In the genomic region with DNA sequence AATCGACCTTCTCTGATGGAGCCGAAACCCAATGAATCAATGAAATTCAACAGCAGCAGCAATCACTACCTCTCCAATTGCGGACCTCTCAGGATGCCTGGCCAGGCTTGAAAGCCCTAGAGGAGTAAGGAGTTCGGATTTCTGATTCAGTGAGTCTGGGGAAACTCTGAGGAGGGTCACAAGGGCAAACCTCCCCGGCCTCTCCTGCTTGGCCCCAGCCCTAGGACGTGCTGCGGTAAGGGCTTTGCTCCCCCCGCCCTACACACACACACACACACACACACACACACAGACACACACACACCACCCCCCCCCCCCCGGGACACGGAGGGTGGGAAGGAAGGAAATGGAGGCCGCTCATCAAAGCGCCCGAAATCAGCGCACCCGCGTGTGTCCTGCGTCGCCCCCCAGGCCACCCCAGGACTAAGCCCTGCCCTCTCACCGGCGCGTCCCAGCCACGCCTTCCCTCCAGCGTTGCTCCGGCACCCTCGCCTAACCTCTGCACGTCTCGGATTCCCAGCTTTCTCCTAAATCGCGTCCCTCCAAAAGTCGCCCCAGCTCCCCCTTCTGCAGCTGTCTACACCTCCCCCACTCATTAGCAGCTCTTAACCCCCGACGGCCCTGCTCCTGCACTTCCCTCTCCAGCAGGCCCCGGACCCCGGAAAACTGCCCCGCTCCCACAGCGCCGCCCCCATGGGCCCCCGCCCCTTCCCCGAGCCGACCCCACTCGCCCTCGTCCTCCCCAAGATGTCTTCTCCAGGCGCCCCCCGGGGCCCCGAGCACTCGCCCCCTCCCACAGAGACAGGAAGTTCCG, we compare ENCODE assay signal across 8 cellular contexts. TPM values are rescaled to one million over a fixed set of nuclear protein-coding genes. Genes with fewer than 3 reads are reported as not detected.
DNase-seq lines count a peak whose midpoint lies in the region; ATAC-seq and TF ChIP-seq lines count a peak whose summit lies in the region.

No MANE protein-coding gene starts in this region.

- CTCF ChIA-PET in activated naive CD4-positive, alpha-beta T cell treated with anti-CD3 and anti-CD28 coated beads for 36 hours (lab: Charles Lee): interaction anchor here (0.6 to 1.9 kb wide), 3 partner anchors 139 to 236 kb away, joined by 3 to 6 read pairs (median 3); no protein-coding TSS in a partner anchor

- H3K27ac Mint-ChIP-seq in CD14-positive monocyte: peak overlapping the region; percentile 83 to 96 (median 89)
- H3K27ac Mint-ChIP-seq in activated naive CD4-positive, alpha-beta T cell treated with anti-CD3 and anti-CD28 coated beads for 36 hours: peak overlapping the region; percentile 57

- H3K27me3 Mint-ChIP-seq in CD14-positive monocyte (ENCODE audit: low read depth in 3 of 3): peaks cover 0 to 9% (median 1%) of the 10 kb centered on the region in 3 donors
- no peaks in the 10 kb centered on the region for H3K27me3 Mint-ChIP-seq in activated naive CD4-positive, alpha-beta T cell treated with anti-CD3 and anti-CD28 coated beads for 36 hours (ENCODE audit: low read depth)

- H3K9ac ChIP-seq in NT2/D1 (ENCODE audit: insufficient read length, low read depth): peak overlapping the region; percentile 82

- intact Hi-C loops in CD14-positive monocyte (cut with micrococcal nuclease) (loop anchor here in 1 of 2 donors (5.0 to 10.0 kb wide), 2 partner anchors 37 to 141 kb away; a partner anchor contains a TSS), cardiac septum (cut with DNase I) (no loop called here)
- intact Hi-C loops in activated naive CD4-positive, alpha-beta T cell treated with anti-CD3 and anti-CD28 coated beads for 36 hours (cut with micrococcal nuclease): loop anchor here (2.0 kb wide), 2 partner anchors 75 to 157 kb away; a partner anchor contains a TSS

- peaks cover 8% of the 10 kb centered on the region for H3K4me1 ChIP-seq in NT2/D1 (ENCODE audit: insufficient read depth, insufficient read length)

- no peak for DNase-seq in CD14-positive monocyte (ENCODE audit: low spot score)
- peak; percentile 36 for DNase-seq in NT2/D1 (ENCODE audit: low read depth, low spot score)
- peak; percentile 34 for DNase-seq in activated naive CD4-positive, alpha-beta T cell treated with anti-CD3 and anti-CD28 coated beads for 36 hours
- peak; percentile 83 for DNase-seq in cardiac septum (ENCODE audit: low spot score)
- no peak for DNase-seq in retinal pigment epithelial cell (ENCODE audit: low read depth)
- no peak for DNase-seq in inferior parietal cortex (ENCODE audit: extremely low spot score)

- H3K4me3 ChIP-seq in NT2/D1 (ENCODE audit: insufficient read length, low read depth): peak overlapping the region; percentile 80
- H3K4me3 ChIP-seq in retinal pigment epithelial cell (ENCODE audit: low read length): peak overlapping the region; percentile 91

- no peak for TF ChIP-seq CTCF in CD14-positive monocyte (IDR thresholded peaks at IDR 0.05)
- no peak for TF ChIP-seq CTCF in retinal pigment epithelial cell (conservative IDR thresholded peaks at IDR 0.05; ENCODE audit: low read depth, low read length)

- ATAC-seq in GM21515 (IDR thresholded peaks at IDR 0.05; ENCODE audit: unreplicated experiment): peak; percentile 9
- no peak for ATAC-seq in GM19455 (IDR thresholded peaks at IDR 0.05; ENCODE audit: unreplicated experiment)

- peaks cover 7% of the 10 kb centered on the region; the same call in 1 of the 2 replicates for H3K9me3 ChIP-seq in NT2/D1 (ENCODE audit: insufficient read depth, low read length)

- H3K36me3 ChIP-seq in NT2/D1 (ENCODE audit: insufficient read depth, insufficient read length, low read length): no peaks in the 10 kb centered on the region

- peaks cover 4% of the 10 kb centered on the region in 2 donors for H3K36me3 Mint-ChIP-seq in CD14-positive monocyte
- no peaks in the 10 kb centered on the region for H3K36me3 Mint-ChIP-seq in activated naive CD4-positive, alpha-beta T cell treated with anti-CD3 and anti-CD28 coated beads for 36 hours (ENCODE audit: low read depth)

- peak overlapping the region; percentile 98 to 99 for H3K4me3 Mint-ChIP-seq in CD14-positive monocyte
- peak overlapping the region; percentile 94 for H3K4me3 Mint-ChIP-seq in activated naive CD4-positive, alpha-beta T cell treated with anti-CD3 and anti-CD28 coated beads for 36 hours

- peaks cover 33% of the 10 kb centered on the region for H3K4me1 Mint-ChIP-seq in CD14-positive monocyte
- peaks cover 21% of the 10 kb centered on the region for H3K4me1 Mint-ChIP-seq in activated naive CD4-positive, alpha-beta T cell treated with anti-CD3 and anti-CD28 coated beads for 36 hours (ENCODE audit: low read depth)

- H3K9me3 Mint-ChIP-seq in CD14-positive monocyte: no peaks in the 10 kb centered on the region
- H3K9me3 Mint-ChIP-seq in activated naive CD4-positive, alpha-beta T cell treated with anti-CD3 and anti-CD28 coated beads for 36 hours: no peaks in the 10 kb centered on the region

- peaks cover 2% of the 10 kb centered on the region for H3K27me3 ChIP-seq in NT2/D1 (ENCODE audit: insufficient read depth, insufficient read length)

RNA-seq across cellular contexts. Expression of a gene that starts 0.7 kb away (rescaled TPM):
- 10 to 100 TPM; 31.2 to 40.2 TPM for polyA plus RNA-seq in CD14-positive monocyte
- total RNA-seq in activated naive CD4-positive, alpha-beta T cell treated with anti-CD3 and anti-CD28 coated beads for 36 hours: 10 to 100 TPM; 31.2 to 32.9 TPM
- 41.5 TPM for total RNA-seq in cardiac septum

Comparison
In these comparisons a context has a peak if more than half of its experiments do, and no peak if none do; other contexts are left out.
1. DNase-seq: peak in NT2/D1 (single experiment), activated naive CD4-positive, alpha-beta T cell treated with anti-CD3 and anti-CD28 coated beads for 36 hours (single experiment) and cardiac septum (single experiment); none in CD14-positive monocyte (single experiment), retinal pigment epithelial cell (single experiment) and inferior parietal cortex (single experiment).